ENCODE assay signal across 8 cellular contexts in the genomic region with DNA sequence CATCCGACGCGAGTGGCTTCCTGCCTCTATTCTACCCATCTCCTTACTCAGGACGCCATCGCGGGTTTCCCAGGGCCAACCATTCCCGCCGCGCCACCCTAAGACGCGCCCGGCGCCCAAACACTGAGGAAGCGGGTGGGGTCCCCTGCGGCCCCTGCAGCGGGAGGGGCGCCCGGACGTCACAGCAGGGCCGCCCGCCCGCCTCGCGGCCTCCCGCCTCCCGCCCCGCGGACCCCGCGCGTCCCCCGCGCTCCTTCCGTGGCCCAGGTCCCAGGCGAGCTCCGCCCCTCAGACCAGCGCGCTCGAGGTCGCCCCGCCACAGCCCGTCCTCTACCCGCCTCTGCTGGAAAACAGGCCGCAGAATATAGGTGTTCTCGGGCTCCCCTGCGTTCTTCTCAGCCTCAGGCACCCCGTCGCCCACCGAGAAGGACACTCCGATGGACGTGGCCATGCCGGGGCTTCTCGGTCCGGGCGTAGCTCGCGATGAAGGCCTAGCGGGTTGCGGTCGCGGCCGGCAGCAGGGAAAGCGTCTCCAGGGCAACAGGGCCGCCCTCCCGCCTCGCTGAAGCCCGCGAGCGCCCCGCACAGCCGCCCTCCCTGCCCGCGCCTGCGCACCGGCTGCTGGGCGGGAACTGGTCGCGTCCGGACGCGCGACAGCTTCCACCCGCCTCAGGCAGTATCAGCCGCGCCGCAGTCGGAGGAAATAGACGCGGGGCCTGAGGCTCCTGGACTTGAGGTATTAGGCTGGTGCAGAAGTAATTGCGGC. TPM values are rescaled to one million over a fixed set of nuclear protein-coding genes. Genes with fewer than 3 reads are reported as not detected.
DNase-seq lines count a peak whose midpoint lies in the region; ATAC-seq and TF ChIP-seq lines count a peak whose summit lies in the region.

TSS of gene DYNLT2B (minus strand) at position 539 of the 766 bp plus-strand sequence. CDS start at position 451, 88 bp downstream.

- H3K4me3 ChIP-seq in IMR-90 (ENCODE audit: insufficient read depth, low read depth, low read length) (peak within 1 kb of the TSS; percentile 66), OCI-LY7 (ENCODE audit: low read depth, low read length, poor library complexity, severe bottlenecking) (peak within 1 kb of the TSS; percentile 75), muscle layer of colon (ENCODE audit: low read depth in 1 of 2, low read length in 2 of 2) (peak within 1 kb of the TSS; percentile 70 to 73)

- H3K9me2 ChIP-seq in OCI-LY7 (ENCODE audit: insufficient read depth, low read length): no peaks in the 10 kb centered on the region

- peak within 1 kb of the TSS; percentile 72; the same call in 1 of the 3 replicates for H2BK15ac ChIP-seq in IMR-90 (ENCODE audit: low read depth, low read length)

- peak within 1 kb of the TSS; percentile 90 for H4K5ac ChIP-seq in IMR-90 (ENCODE audit: low read depth, low read length)

- H3K18ac ChIP-seq in IMR-90 (ENCODE audit: low read depth, low read length): peak within 1 kb of the TSS; percentile 65

- WGBS in IMR-90 (ENCODE audit: extremely low coverage in 2 of 2, insufficient read length in 1 of 2), 2 experiments: 0% methylated on average over 35 of the region's 90 CpGs; no CpG with 5 or more reads in 1 of the 2 experiments

- H2AFZ ChIP-seq in IMR-90 (replicated peaks; ENCODE audit: low read length, poor library complexity): peak within 1 kb of the TSS; percentile 99
- peak within 1 kb of the TSS; percentile 68 for H2AFZ ChIP-seq in OCI-LY7 (ENCODE audit: low read length)

- H3K36me3 ChIP-seq in IMR-90 (ENCODE audit: control insufficient read depth, insufficient read depth, low read length): no peaks in the 10 kb centered on the region
- 0 out of 2 replicates have a peak, but pooled peaks cover 3% of the 10 kb centered on the region for H3K36me3 ChIP-seq in OCI-LY7 (ENCODE audit: insufficient read depth, low read length)
- H3K36me3 ChIP-seq in muscle layer of colon (ENCODE audit: insufficient read depth, low read length): no peaks in the 10 kb centered on the region

- peak within 1 kb of the TSS; percentile 76 for H3K27ac ChIP-seq in IMR-90 (ENCODE audit: insufficient read depth, low read length)
- peak within 1 kb of the TSS; percentile 61 for H3K27ac ChIP-seq in OCI-LY7 (ENCODE audit: low read depth, low read length, poor library complexity, severe bottlenecking)
- peak within 1 kb of the TSS; percentile 87 for H3K27ac ChIP-seq in muscle layer of colon (ENCODE audit: low read depth, low read length)

- H3K79me2 ChIP-seq in OCI-LY7 (ENCODE audit: insufficient read depth, low read depth, low read length): peaks cover 6% of the 10 kb centered on the region; the same call in 1 of the 2 replicates

- H3K9ac ChIP-seq in IMR-90 (ENCODE audit: low read depth, low read length) (peak within 1 kb of the TSS; percentile 85), muscle layer of colon (ENCODE audit: low read length) (peak within 1 kb of the TSS; percentile 38)

- TF ChIP-seq CTCF in IMR-90 (conservative IDR thresholded peaks at IDR 0.05; ENCODE audit: low read depth, low read length): no peak; the same call in 1 of the 2 replicates
- peak; percentile 28; the same call in 1 of the 2 replicates for TF ChIP-seq CTCF in OCI-LY7 (conservative IDR thresholded peaks at IDR 0.05; ENCODE audit: low read length)

- peak within 1 kb of the TSS; percentile 85 for H2AK5ac ChIP-seq in IMR-90 (ENCODE audit: low read depth, low read length)

- POLR2A ChIA-PET in IMR-90 (lab: Charles Lee; ENCODE audit: unreplicated experiment) (interaction anchor here (0.6 kb wide), 1 partner anchor 16 kb away, joined by 7 read pairs; no protein-coding TSS in a partner anchor), OCI-LY7 (lab: Charles Lee) (interaction anchor here (0.7 to 1.3 kb wide), 5 partner anchors 10 to 192 kb away, joined by 3 to 6 read pairs (median 4); partner anchors contain the start of gene UBXN7)

- peaks cover 9% of the 10 kb centered on the region; the same call in 1 of the 2 replicates for H3K9me1 ChIP-seq in IMR-90 (ENCODE audit: insufficient read depth, low read length)

- no peak; the same call in 1 of the 2 replicates for TF ChIP-seq POLR2A in IMR-90 (IDR thresholded peaks at IDR 0.05; ENCODE audit: low read depth, low read length)
- peak; percentile 77 for TF ChIP-seq POLR2A in erythroblast (IDR thresholded peaks at IDR 0.05; ENCODE audit: low read length)

- dilution Hi-C loops in IMR-90 (cut with HindIII; ENCODE audit: low sequenced_read_pairs, unreplicated experiment): no loop called here

- peak within 1 kb of the TSS; percentile 92 for H3K4me2 ChIP-seq in IMR-90 (ENCODE audit: low read depth, low read length)
- peak within 1 kb of the TSS; percentile 63 for H3K4me2 ChIP-seq in OCI-LY7 (ENCODE audit: low read length)

- intact Hi-C loops in IMR-90 (cut with micrococcal nuclease) (loop anchor here (1.0 kb wide), 1 partner anchor 113 kb away; no protein-coding TSS in a partner anchor), OCI-LY7 (cut with micrococcal nuclease; ENCODE audit: unreplicated experiment) (loop anchor here (1.0 to 5.0 kb wide), 2 partner anchors 113 to 184 kb away; partner anchors contain the start of gene RNF168)

- peak within 1 kb of the TSS; percentile 90 for H3K23ac ChIP-seq in IMR-90 (ENCODE audit: low read depth, low read length)

- H2BK20ac ChIP-seq in IMR-90 (ENCODE audit: low read depth, low read length): no peak within 1 kb of the TSS

- peaks cover 9 to 24% of the 10 kb centered on the region in 2 experiments for H3K79me1 ChIP-seq in IMR-90 (ENCODE audit: low read depth in 1 of 2, low read length in 2 of 2)

- peak within 1 kb of the TSS; percentile 91 for H2AK9ac ChIP-seq in IMR-90 (replicated peaks; ENCODE audit: low read depth, low read length, poor library complexity)

- ATAC-seq in GM21526 (IDR thresholded peaks at IDR 0.05; ENCODE audit: low FRiP score, unreplicated experiment) (peak; percentile 83), IMR-90 (ENCODE audit: low read depth) (peak; percentile 95)

- DNase-seq in DMS 273 treated with DMSO at 0.1 percent for 48 hours (lab: John Stamatoyannopoulos, UW) (peak; percentile 85), IMR-90 (peak; percentile 84), OCI-LY7 (ENCODE audit: low spot score) (peak; percentile 89), activated T-cell treated with anti-CD3 and anti-CD28 coated beads for 48 hours (ENCODE audit: low read depth) (peak; percentile 91), erythroblast (lab: John Stamatoyannopoulos, UW) (peak; percentile 97)
- peak; percentile 60 to 69 for DNase-seq in stimulated activated CD8-positive, alpha-beta memory T cell treated with anti-CD3 and anti-CD28 coated beads, Interleukin-7, amount 100 ng/mL, for 1 hour (ENCODE audit: low read depth in 2 of 2)

- peak within 1 kb of the TSS; percentile 88 for H3K56ac ChIP-seq in IMR-90 (ENCODE audit: extremely low read depth, insufficient read depth, low read length)

- H3K9me3 ChIP-seq in IMR-90 (ENCODE audit: control insufficient read depth, insufficient read depth, low read length): no peaks in the 10 kb centered on the region
- H3K9me3 ChIP-seq in OCI-LY7 (ENCODE audit: low read length): no peaks in the 10 kb centered on the region
- no peaks in the 10 kb centered on the region for H3K9me3 ChIP-seq in muscle layer of colon (ENCODE audit: low read length)

- peak within 1 kb of the TSS; percentile 89 for H3K4ac ChIP-seq in IMR-90 (ENCODE audit: low read depth, low read length)

- H3K27me3 ChIP-seq in IMR-90 (ENCODE audit: control insufficient read depth, insufficient read depth, low read length) (no peaks in the 10 kb centered on the region), muscle layer of colon (ENCODE audit: control insufficient read depth in 1 of 2, insufficient read depth in 2 of 2, low read length in 2 of 2) (no peaks in the 10 kb centered on the region)

- TF ChIP-seq RAD21 in IMR-90 (IDR thresholded peaks at IDR 0.05; ENCODE audit: low read length): no peak

- peak within 1 kb of the TSS; percentile 93 for H3K14ac ChIP-seq in IMR-90 (replicated peaks; ENCODE audit: low read depth, low read length)

- peak within 1 kb of the TSS; percentile 76; the same call in 1 of the 2 replicates for H2BK120ac ChIP-seq in IMR-90 (ENCODE audit: low read depth, low read length)

- no TSS peak for BruUV-seq in IMR-90 (replicated peaks; lab: Mats Ljungman, UMichigan)
- BruUV-seq in OCI-LY7 (replicated peaks; lab: Mats Ljungman, UMichigan): no TSS peak

- in situ Hi-C loops in IMR-90 (cut with MboI; ENCODE audit: low sequenced_read_pairs): no loop called here

- CTCF ChIA-PET in IMR-90 (lab: Yijun Ruan, JAX) (interaction anchor here (0.6 to 1.0 kb wide), 2 partner anchors 64 to 243 kb away, joined by 3 to 6 read pairs; no protein-coding TSS in a partner anchor), OCI-LY7 (lab: Charles Lee; ENCODE audit: unreplicated experiment) (interaction anchor here (0.6 to 0.9 kb wide), 3 partner anchors 36 to 223 kb away, joined by 3 to 5 read pairs (median 4); no protein-coding TSS in a partner anchor)

- H4K20me1 ChIP-seq in IMR-90 (ENCODE audit: insufficient read depth, low read length) (no peaks in the 10 kb centered on the region; the same call in none of the 2 replicates), OCI-LY7 (ENCODE audit: insufficient read depth, low read length) (no peaks in the 10 kb centered on the region)

- H3K4me1 ChIP-seq in IMR-90 (ENCODE audit: control insufficient read depth, insufficient read depth, low read length): no peaks in the 10 kb centered on the region
- peaks cover 5% of the 10 kb centered on the region for H3K4me1 ChIP-seq in OCI-LY7 (ENCODE audit: insufficient read depth, low read length, poor library complexity, severe bottlenecking)
- H3K4me1 ChIP-seq in muscle layer of colon (ENCODE audit: insufficient read depth, low read length): no peaks in the 10 kb centered on the region

- peak within 1 kb of the TSS; percentile 49 to 94; a peak in 3 of 4 replicates for H4K8ac ChIP-seq in IMR-90 (ENCODE audit: low read depth in 2 of 2, low read length in 2 of 2)

- peak within 1 kb of the TSS; percentile 85 for H4K91ac ChIP-seq in IMR-90 (ENCODE audit: insufficient read depth, low read depth, low read length)

- peak within 1 kb of the TSS; percentile 20 for H2BK5ac ChIP-seq in IMR-90 (ENCODE audit: low read depth, low read length, poor library complexity, severe bottlenecking)

TF ChIP-seq in IMR-90, 13 proteins besides CTCF, POLR2A, EP300 and RAD21 (continues in another document):
- TF ChIP-seq RFX5 (IDR thresholded peaks at IDR 0.05; ENCODE audit: low read depth, low read length) (no peak), SMC3 (IDR thresholded peaks at IDR 0.05; ENCODE audit: low read depth, low read length) (no peak), MAFK (IDR thresholded peaks at IDR 0.05; ENCODE audit: low read depth, low read length) (no peak), MXI1 (IDR thresholded peaks at IDR 0.05; ENCODE audit: borderline replicate concordance, low read depth, low read length) (peak; percentile 82; the same call in 1 of the 2 replicates), CEBPB (IDR thresholded peaks at IDR 0.05; ENCODE audit: low read depth, low read length) (no peak), RCOR1 (IDR thresholded peaks at IDR 0.05; ENCODE audit: insufficient replicate concordance, low read length) (no peak)

RNA-seq across cellular contexts. Expression of gene DYNLT2B, which starts in this region (rescaled TPM):
- total RNA-seq in IMR-90 (2012; rRNA removed): 2.2 and 4.2 TPM in 2 replicates
- polyA plus RNA-seq in IMR-90 (2012; rRNA removed): 6.0 and 8.3 TPM in 2 replicates
- polyA plus RNA-seq in IMR-90 (2012; cell fraction: cytosol; rRNA removed): 5.4 and 5.6 TPM in 2 replicates
- polyA plus RNA-seq in IMR-90 (2012; cell fraction: nucleus; rRNA removed; ENCODE audit: low replicate concordance): 2.3 and 3.5 TPM in 2 replicates
- 17.9 and 18.1 TPM in 2 replicates for total RNA-seq in OCI-LY7 (2014; rRNA removed; shearing (Covaris generic))
- total RNA-seq in OCI-LY7 (2022): 21.5 and 25.5 TPM in 2 replicates

Comparison
In these comparisons a context has a peak if more than half of its experiments do, and no peak if none do; other contexts are left out.
1. Peak in every context shown above with its lines: DNase-seq, ATAC-seq, H3K4me3 ChIP-seq and H3K27ac ChIP-seq.